Comparison of ENCODE assay signal across 1 cellular context in genomic region chr15:90400759-90401314, GRCh38.
TF ChIP-seq lines count a peak whose summit lies in the region.

No MANE protein-coding gene starts in this region.

TF ChIP-seq in HepG2, 621 proteins besides CTCF, POLR2A, EP300 and RAD21 (continued from another document and continues in another):
- TF ChIP-seq SNAPC4 (CRISPR knock-in tag; IDR thresholded peaks at IDR 0.05) (no peak), ZNF703 (CRISPR knock-in tag; IDR thresholded peaks at IDR 0.05; ENCODE audit: borderline replicate concordance) (no peak), ZNF10 (CRISPR knock-in tag; IDR thresholded peaks at IDR 0.05; ENCODE audit: borderline replicate concordance, low read depth) (no peak), BCL3 (CRISPR knock-in tag; IDR thresholded peaks at IDR 0.05) (no peak), MYPOP (CRISPR knock-in tag; IDR thresholded peaks at IDR 0.05) (no peak), HIC2 (CRISPR knock-in tag; IDR thresholded peaks at IDR 0.05; ENCODE audit: low read depth) (no peak), ZNF550 (CRISPR knock-in tag; IDR thresholded peaks at IDR 0.05; ENCODE audit: borderline replicate concordance) (no peak), MIER3 (CRISPR knock-in tag; IDR thresholded peaks at IDR 0.05; ENCODE audit: borderline replicate concordance) (0 out of 2 replicates have a peak, but pooled peaks have one; percentile 34), ZBTB2 (CRISPR knock-in tag; IDR thresholded peaks at IDR 0.05; ENCODE audit: low read depth) (no peak), ZNF317 (CRISPR knock-in tag; IDR thresholded peaks at IDR 0.05) (0 out of 2 replicates have a peak, but pooled peaks have one; percentile 34), IKZF1 (IDR thresholded peaks at IDR 0.05) (no peak), ZNF839 (CRISPR knock-in tag; IDR thresholded peaks at IDR 0.05; ENCODE audit: borderline replicate concordance) (no peak), JDP2 (CRISPR knock-in tag; IDR thresholded peaks at IDR 0.05; ENCODE audit: borderline replicate concordance) (no peak), ELF3 (CRISPR knock-in tag; IDR thresholded peaks at IDR 0.05) (peak; percentile 70), HDAC1 (CRISPR knock-in tag; IDR thresholded peaks at IDR 0.05) (no peak; the same call in 1 of the 2 replicates), ZNF720 (CRISPR knock-in tag; IDR thresholded peaks at IDR 0.05) (no peak), ZFP37 (CRISPR knock-in tag; IDR thresholded peaks at IDR 0.05; ENCODE audit: borderline replicate concordance) (no peak), TEF (CRISPR knock-in tag; IDR thresholded peaks at IDR 0.05) (no peak), HMGXB4 (CRISPR knock-in tag; IDR thresholded peaks at IDR 0.05; ENCODE audit: borderline replicate concordance in 1 of 2, low read depth in 1 of 2) (no peak; a peak in 1 of 4 replicates), HDAC6 (IDR thresholded peaks at IDR 0.05; ENCODE audit: low read depth, low read length) (no peak), ZNF770 (CRISPR knock-in tag; IDR thresholded peaks at IDR 0.05) (no peak), KLF16 (CRISPR knock-in tag; IDR thresholded peaks at IDR 0.05) (peak in 1 of 2 experiments; percentile 40; a peak in 1 of 4 replicates), ZSCAN20 (CRISPR knock-in tag; IDR thresholded peaks at IDR 0.05; ENCODE audit: borderline replicate concordance) (no peak), CSRNP1 (CRISPR knock-in tag; IDR thresholded peaks at IDR 0.05) (no peak), ATF4 (CRISPR knock-in tag; IDR thresholded peaks at IDR 0.05) (no peak), ZNF775 (CRISPR knock-in tag; IDR thresholded peaks at IDR 0.05; ENCODE audit: borderline replicate concordance) (no peak), SIN3A (IDR thresholded peaks at IDR 0.05; ENCODE audit: borderline replicate concordance, low read depth, low read length) (0 out of 2 replicates have a peak, but pooled peaks have one; percentile 34), FOXA3 (CRISPR knock-in tag; IDR thresholded peaks at IDR 0.05) (peak; percentile 76), ZNF777 (CRISPR knock-in tag; IDR thresholded peaks at IDR 0.05) (no peak), ZNF281 (CRISPR knock-in tag; IDR thresholded peaks at IDR 0.05; ENCODE audit: borderline replicate concordance) (no peak), CEBPB (IDR thresholded peaks at IDR 0.05; ENCODE audit: borderline replicate concordance, low read depth, low read length) (peak; percentile 56; the same call in 1 of the 2 replicates), ZBTB34 (CRISPR knock-in tag; IDR thresholded peaks at IDR 0.05) (no peak)
